In genomic region chr6:11912420-11912819, GRCh38 we compare ENCODE assay signal across 19 cellular contexts.
DNase-seq lines count a peak whose midpoint lies in the region; ATAC-seq and TF ChIP-seq lines count a peak whose summit lies in the region.
"Had no signal": no experiment of that assay in that cellular context is flagged by ENCODE, and none has a peak within 500 bp of the region (broad histone marks: within the 10 kb centered on the region; RNA-seq: fewer than 3 reads in every experiment).

No MANE protein-coding gene starts in this region.

- POLR2A ChIA-PET in OCI-LY7 (lab: Charles Lee), result interaction anchor here (0.8 kb wide), 1 partner anchor 11 kb away, joined by 3 read pairs; no protein-coding TSS in a partner anchor
- POLR2A ChIA-PET in naive thymus-derived CD4-positive, alpha-beta T cell (lab: Charles Lee), result no interaction called here

- intact Hi-C loops in CD14-positive monocyte (cut with micrococcal nuclease), result no loop called here
- intact Hi-C loops in OCI-LY7 (cut with micrococcal nuclease; ENCODE audit: unreplicated experiment), result no loop called here
- intact Hi-C loops in naive thymus-derived CD4-positive, alpha-beta T cell (cut with micrococcal nuclease), result loop anchor here in 1 of 2 donors (5.0 to 10.0 kb wide), 3 partner anchors 215 to 375 kb away; no protein-coding TSS in a partner anchor

- H4K20me1 ChIP-seq in H9 (ENCODE audit: control insufficient read depth, insufficient read depth, insufficient read length) (no peaks in the 10 kb centered on the region), OCI-LY7 (ENCODE audit: insufficient read depth, low read length) (no peaks in the 10 kb centered on the region)
- H4K20me1 ChIP-seq: BLaER1 treated with 17β-estradiol and CSF1 and Interleukin-3, amounts not matched to agents 10 nM and 100 nM had no signal

- peaks cover 0 to 2% (median 0%) of the 10 kb centered on the region in 7 donors for H3K9me3 Mint-ChIP-seq in CD14-positive monocyte
- peaks cover 16 to 19% of the 10 kb centered on the region in 2 experiments for H3K9me3 Mint-ChIP-seq in H9
- peaks cover 0 to 3% (median 0%) of the 10 kb centered on the region in 11 donors for H3K9me3 Mint-ChIP-seq in naive thymus-derived CD4-positive, alpha-beta T cell
- H3K9me3 Mint-ChIP-seq: T-cell had no signal

- H3K18ac ChIP-seq in H9 (ENCODE audit: insufficient read length, low read depth, low read length), result no peak overlapping the region

- H3K27me3 Mint-ChIP-seq in CD14-positive monocyte (ENCODE audit: low read depth in 3 of 3) (peaks cover 0 to 4% (median 0%) of the 10 kb centered on the region in 3 donors), H9 (ENCODE audit: low read depth) (no peaks in the 10 kb centered on the region)
- H3K27me3 Mint-ChIP-seq in naive thymus-derived CD4-positive, alpha-beta T cell, result no peaks in the 10 kb centered on the region
- H3K27me3 Mint-ChIP-seq: progenitor cell of endocrine pancreas; stimulated activated naive CD8-positive, alpha-beta T cell treated with anti-CD3 and anti-CD28 coated beads, Interleukin-15, Interleukin-2, amounts not matched to agents 100 ng/mL and 50 ng/mL, for 24 hours; T-cell had no signal

- no peak overlapping the region for H3K9ac ChIP-seq in H9 (ENCODE audit: extremely low read depth, insufficient read length, low read length)
- H3K9ac ChIP-seq: BLaER1 treated with 17β-estradiol and CSF1 and Interleukin-3, amounts not matched to agents 10 nM and 100 nM had no signal

- no peak overlapping the region for H2BK20ac ChIP-seq in H9 (ENCODE audit: low read depth, low read length, poor library complexity, severe bottlenecking)

- no peak overlapping the region for H2AK5ac ChIP-seq in H9 (ENCODE audit: insufficient read length, low read length)

- H3K79me2 ChIP-seq in H9 (ENCODE audit: insufficient read depth, low read length), result no peaks in the 10 kb centered on the region
- H3K79me2 ChIP-seq in OCI-LY7 (ENCODE audit: insufficient read depth, low read depth, low read length), result no peaks in the 10 kb centered on the region

- H2BK120ac ChIP-seq in H9 (ENCODE audit: low read depth, low read length, poor library complexity, severe bottlenecking), result no peak overlapping the region

- no peaks in the 10 kb centered on the region for H3K27me3 ChIP-seq in H9 (ENCODE audit: insufficient read depth, low read length)
- no peaks in the 10 kb centered on the region for H3K27me3 ChIP-seq in naive thymus-derived CD4-positive, alpha-beta T cell (ENCODE audit: control insufficient read depth in 2 of 2, insufficient read depth in 2 of 2, low read length in 2 of 2)
- H3K27me3 ChIP-seq: BLaER1 treated with 17β-estradiol and CSF1 and Interleukin-3, amounts not matched to agents 10 nM and 100 nM; spleen; vagina had no signal

- no peak overlapping the region for H3K27ac Mint-ChIP-seq in CD14-positive monocyte
- no peak overlapping the region for H3K27ac Mint-ChIP-seq in H9
- no peak overlapping the region for H3K27ac Mint-ChIP-seq in naive thymus-derived CD4-positive, alpha-beta T cell
- H3K27ac Mint-ChIP-seq: progenitor cell of endocrine pancreas; stimulated activated naive CD8-positive, alpha-beta T cell treated with anti-CD3 and anti-CD28 coated beads, Interleukin-15, Interleukin-2, amounts not matched to agents 100 ng/mL and 50 ng/mL, for 24 hours; T-cell had no signal

- H3K36me3 ChIP-seq in OCI-LY7 (ENCODE audit: insufficient read depth, low read length), result no peaks in the 10 kb centered on the region
- no peaks in the 10 kb centered on the region for H3K36me3 ChIP-seq in naive thymus-derived CD4-positive, alpha-beta T cell (ENCODE audit: control insufficient read depth in 2 of 3, insufficient read depth in 3 of 3, low read length in 3 of 3)
- H3K36me3 ChIP-seq: BLaER1 treated with 17β-estradiol and CSF1 and Interleukin-3, amounts not matched to agents 10 nM and 100 nM; spleen; vagina had no signal

- no peak overlapping the region for H4K8ac ChIP-seq in H9 (replicated peaks; ENCODE audit: insufficient read length, low read depth, low read length)

- H3K9me2 ChIP-seq in OCI-LY7 (ENCODE audit: insufficient read depth, low read length), result no peaks in the 10 kb centered on the region

- no peak overlapping the region for H2BK5ac ChIP-seq in H9 (ENCODE audit: insufficient read length, low read length)

- no peak overlapping the region for H3K4ac ChIP-seq in H9 (ENCODE audit: low read depth, low read length)

- no CpG with 5 or more reads among the region's 6 CpGs for WGBS in H9 (ENCODE audit: extremely low coverage, insufficient read length, low lambda C conversion rate)

- no peak overlapping the region for H3K14ac ChIP-seq in H9 (ENCODE audit: insufficient read depth, low read length)

- no peaks in the 10 kb centered on the region for H3K4me1 ChIP-seq in H9 (ENCODE audit: insufficient read depth, low read length)
- no peaks in the 10 kb centered on the region for H3K4me1 ChIP-seq in OCI-LY7 (ENCODE audit: insufficient read depth, low read length, poor library complexity, severe bottlenecking)
- H3K4me1 ChIP-seq in naive thymus-derived CD4-positive, alpha-beta T cell (ENCODE audit: control insufficient read depth in 2 of 2, insufficient read depth in 2 of 2, low read length in 2 of 2), result no peaks in the 10 kb centered on the region
- H3K4me1 ChIP-seq: spleen, vagina had no signal

- H3K4me3 ChIP-seq in OCI-LY7 (ENCODE audit: low read depth, low read length, poor library complexity, severe bottlenecking) (no peak overlapping the region), epithelial cell of proximal tubule (ENCODE audit: low read depth, low read length) (no peak overlapping the region)
- no peak overlapping the region for H3K4me3 ChIP-seq in naive thymus-derived CD4-positive, alpha-beta T cell (ENCODE audit: low read length)
- H3K4me3 ChIP-seq: BLaER1 treated with 17β-estradiol and CSF1 and Interleukin-3, amounts not matched to agents 10 nM and 100 nM; spleen; vagina had no signal

- no peak overlapping the region for H3K23ac ChIP-seq in H9 (ENCODE audit: insufficient read length, low read depth, low read length)

- DNase-seq in CD14-positive monocyte (ENCODE audit: low spot score) (no peak), H9 (no peak), OCI-LY7 (ENCODE audit: low spot score) (no peak), epithelial cell of proximal tubule (ENCODE audit: low read depth) (no peak), NCI-H1048 (lab: John Stamatoyannopoulos, UW) (no peak)
- DNase-seq in activated CD8-positive, alpha-beta memory T cell treated with anti-CD3 and anti-CD28 coated beads, Interleukin-2, amount 50 U/mL, for 48 hours, result no peak
- DNase-seq in naive thymus-derived CD4-positive, alpha-beta T cell, result no peak
- DNase-seq: activated CD4-positive, CD25-positive, alpha-beta regulatory T cell; activated naive CD4-positive, alpha-beta T cell treated with Interleukin-2 at 50 U/mL for 16 hours; MM.1S; spleen; T-cell had no signal

- no peak overlapping the region for H2BK15ac ChIP-seq in H9 (ENCODE audit: low read depth, low read length)

- H3K79me1 ChIP-seq in H9 (ENCODE audit: insufficient read depth, low read depth, low read length, poor library complexity, severe bottlenecking), result no peaks in the 10 kb centered on the region

- H4K91ac ChIP-seq in H9 (ENCODE audit: insufficient read length, low read depth, low read length), result no peak overlapping the region

- H2AFZ ChIP-seq in H9 (ENCODE audit: low read length) (no peak overlapping the region), OCI-LY7 (ENCODE audit: low read length) (no peak overlapping the region)

- H3K23me2 ChIP-seq in H9 (ENCODE audit: insufficient read length, low read depth, low read length, poor library complexity, severe bottlenecking), result no peaks in the 10 kb centered on the region

- H3K9me3 ChIP-seq in H9 (ENCODE audit: control insufficient read depth, low read depth, low read length) (no peaks in the 10 kb centered on the region), OCI-LY7 (ENCODE audit: low read length) (no peaks in the 10 kb centered on the region)
- no peaks in the 10 kb centered on the region for H3K9me3 ChIP-seq in naive thymus-derived CD4-positive, alpha-beta T cell (ENCODE audit: control insufficient read depth in 2 of 3, low read length in 3 of 3)
- H3K9me3 ChIP-seq: vagina had no signal

- ATAC-seq in naive thymus-derived CD4-positive, alpha-beta T cell, result no peak
- no peak for ATAC-seq in HG02981 (IDR thresholded peaks at IDR 0.05; ENCODE audit: unreplicated experiment)
- ATAC-seq: left lobe of liver, T-cell had no signal

- no peaks in the 10 kb centered on the region for H3K4me1 Mint-ChIP-seq in CD14-positive monocyte
- no peaks in the 10 kb centered on the region; a peak in 1 of 4 replicates for H3K4me1 Mint-ChIP-seq in H9
- H3K4me1 Mint-ChIP-seq in naive thymus-derived CD4-positive, alpha-beta T cell, result peaks cover 0 to 3% (median 0%) of the 10 kb centered on the region in 7 donors

- no peak overlapping the region for H3K27ac ChIP-seq in H9 (ENCODE audit: insufficient read length, low read depth, low read length)
- H3K27ac ChIP-seq in OCI-LY7 (ENCODE audit: low read depth, low read length, poor library complexity, severe bottlenecking), result no peak overlapping the region
- H3K27ac ChIP-seq in naive thymus-derived CD4-positive, alpha-beta T cell (ENCODE audit: low read depth, low read length), result no peak overlapping the region
- H3K27ac ChIP-seq: BLaER1 treated with 17β-estradiol and CSF1 and Interleukin-3, amounts not matched to agents 10 nM and 100 nM; spleen; vagina had no signal

- CTCF ChIA-PET in OCI-LY7 (lab: Charles Lee; ENCODE audit: unreplicated experiment), result no interaction called here
- CTCF ChIA-PET in naive thymus-derived CD4-positive, alpha-beta T cell (lab: Charles Lee), result no interaction called here

- no peak overlapping the region for H2BK12ac ChIP-seq in H9 (ENCODE audit: insufficient read length, low read depth, low read length)

- no peak overlapping the region for H3K56ac ChIP-seq in H9 (ENCODE audit: insufficient read length, low read depth, low read length)

- TF ChIP-seq CTCF in CD14-positive monocyte (IDR thresholded peaks at IDR 0.05) (peak; percentile 27), H9 (conservative IDR thresholded peaks at IDR 0.05) (peak; percentile 41; the same call in 2 of the 3 replicates), OCI-LY7 (conservative IDR thresholded peaks at IDR 0.05; ENCODE audit: low read length) (peak; percentile 37; the same call in 1 of the 2 replicates), epithelial cell of proximal tubule (conservative IDR thresholded peaks at IDR 0.05; ENCODE audit: low read depth, low read length) (peak; percentile 26)

- no peaks in the 10 kb centered on the region for H3K36me3 Mint-ChIP-seq in CD14-positive monocyte
- H3K36me3 Mint-ChIP-seq in H9 (ENCODE audit: insufficient read depth in 1 of 3, low read depth in 3 of 3), result peaks cover 10 to 26% (median 16%) of the 10 kb centered on the region in 3 experiments
- no peaks in the 10 kb centered on the region for H3K36me3 Mint-ChIP-seq in naive thymus-derived CD4-positive, alpha-beta T cell
- H3K36me3 Mint-ChIP-seq: brain, T-cell had no signal

- H3K4me3 Mint-ChIP-seq in CD14-positive monocyte, result no peak overlapping the region
- H3K4me3 Mint-ChIP-seq in H9, result no peak overlapping the region
- H3K4me3 Mint-ChIP-seq in naive thymus-derived CD4-positive, alpha-beta T cell, result no peak overlapping the region
- H3K4me3 Mint-ChIP-seq: brain; stimulated activated naive CD8-positive, alpha-beta T cell treated with anti-CD3 and anti-CD28 coated beads, Interleukin-15, Interleukin-2, amounts not matched to agents 100 ng/mL and 50 ng/mL, for 24 hours; T-cell had no signal

- no TSS peak for BruUV-seq in OCI-LY7 (replicated peaks; lab: Mats Ljungman, UMichigan)

- no peak overlapping the region for H4K5ac ChIP-seq in H9 (ENCODE audit: insufficient read length, low read depth, low read length)

- no peak overlapping the region for H3T11ph ChIP-seq in H9 (ENCODE audit: low read length)

- H3K4me2 ChIP-seq in H9 (ENCODE audit: insufficient read depth, insufficient read length, low read length) (no peak overlapping the region), OCI-LY7 (ENCODE audit: low read length) (no peak overlapping the region)
